29 cellular contexts compared by ENCODE assay signal in genomic region chr6:23212398-23212797, GRCh38.
"Had no signal": no experiment of that assay in that cellular context is flagged by ENCODE, and none has a peak within 500 bp of the region (broad histone marks: within the 10 kb centered on the region; RNA-seq: fewer than 3 reads in every experiment).

No MANE protein-coding gene starts in this region.

- H3K9me3 ChIP-seq: suprapubic skin, testis, thoracic aorta, thyroid gland, tibial artery, transverse colon, upper lobe of right lung, uterus, vagina had no signal

- H3K36me3 ChIP-seq: stomach, suprapubic skin, thoracic aorta, thyroid gland, tibial artery, tibial nerve, transverse colon, upper lobe of left lung, upper lobe of right lung, uterus, vagina had no signal

- H3K27ac ChIP-seq: stomach, suprapubic skin, testis, thoracic aorta, thyroid gland, tibial artery, tibial nerve, transverse colon, upper lobe of left lung, upper lobe of right lung, uterus, vagina had no signal

- H3K4me1 Mint-ChIP-seq: stimulated activated effector memory CD8-positive, alpha-beta T cell treated with anti-CD3 and anti-CD28 coated beads, Interleukin-12 subunit alpha, Interleukin-12 subunit beta, amount 100 ng/mL, for 72 hours; stimulated activated memory B cell treated with anti-CD40 and anti-IgM and Interleukin-4, amounts not matched to agents 10 μg/mL and 1 μg/mL and 100 μg/mL, for 72 hours; stimulated activated naive B cell treated with anti-CD40 and anti-IgM and Interleukin-4, amounts not matched to agents 10 μg/mL and 1 μg/mL and 100 μg/mL, for 72 hours; stimulated activated naive CD8-positive, alpha-beta T cell treated with anti-CD3 and anti-CD28 coated beads, Interleukin-15, amount 100 ng/mL, for 72 hours had no signal

- H3K4me3 ChIP-seq: stomach, suprapubic skin, testis, thoracic aorta, thyroid gland, tibial artery, tibial nerve, transverse colon, upper lobe of left lung, upper lobe of right lung, uterus, vagina had no signal

- H3K27ac Mint-ChIP-seq: stimulated activated effector memory CD8-positive, alpha-beta T cell treated with anti-CD3 and anti-CD28 coated beads, Interleukin-12 subunit alpha, Interleukin-12 subunit beta, amount 100 ng/mL, for 72 hours; stimulated activated memory B cell treated with anti-CD40 and anti-IgM and Interleukin-4, amounts not matched to agents 10 μg/mL and 1 μg/mL and 100 μg/mL, for 72 hours; stimulated activated naive B cell treated with anti-CD40 and anti-IgM and Interleukin-4, amounts not matched to agents 10 μg/mL and 1 μg/mL and 100 μg/mL, for 72 hours; stimulated activated naive CD8-positive, alpha-beta T cell treated with anti-CD3 and anti-CD28 coated beads, Interleukin-15, amount 100 ng/mL, for 72 hours; stimulated activated naive CD8-positive, alpha-beta T cell treated with anti-CD3 and anti-CD28 coated beads, Interleukin-15, Interleukin-2, amounts not matched to agents 100 ng/mL and 50 ng/mL, for 24 hours; type B pancreatic cell had no signal

- H3K36me3 Mint-ChIP-seq: stimulated activated effector memory CD8-positive, alpha-beta T cell treated with anti-CD3 and anti-CD28 coated beads, Interleukin-12 subunit alpha, Interleukin-12 subunit beta, amount 100 ng/mL, for 72 hours; stimulated activated memory B cell treated with anti-CD40 and anti-IgM and Interleukin-4, amounts not matched to agents 10 μg/mL and 1 μg/mL and 100 μg/mL, for 72 hours; stimulated activated naive B cell treated with anti-CD40 and anti-IgM and Interleukin-4, amounts not matched to agents 10 μg/mL and 1 μg/mL and 100 μg/mL, for 72 hours; type B pancreatic cell had no signal

- DNase-seq: stimulated activated CD4-positive, alpha-beta T cell treated with anti-CD3 and anti-CD28 coated beads, Interleukin-2, amount 100 ng/mL, for 48 hours; stimulated activated CD4-positive, alpha-beta T cell treated with anti-CD3 and anti-CD28 coated beads, Interleukin-4, amount 100 ng/mL, for 1 hour; stimulated activated CD4-positive, alpha-beta T cell treated with anti-CD3 and anti-CD28 coated beads, Interleukin-4, amount 100 ng/mL, for 24 hours; stimulated activated CD4-positive, alpha-beta T cell treated with anti-CD3 and anti-CD28 coated beads, Interleukin-4, amount 100 ng/mL, for 4 hours; stimulated activated CD8-positive, alpha-beta memory T cell treated with anti-CD3 and anti-CD28 coated beads, Interleukin-4, amount 100 ng/mL, for 48 hours; stimulated activated naive B cell treated with anti-CD40 and anti-IgM and Interleukin-4, amounts not matched to agents 10 μg/mL and 1 μg/mL and 100 μg/mL, for 72 hours; stimulated activated naive CD4-positive, alpha-beta T cell; stimulated activated naive CD4-positive, alpha-beta T cell treated with Interleukin-2 at 50 U/mL for 16 hours; stimulated activated naive CD8-positive, alpha-beta T cell treated with anti-CD3 and anti-CD28 coated beads, Interleukin-15, amount 100 ng/mL, for 72 hours; stimulated activated naive CD8-positive, alpha-beta T cell treated with anti-CD3 and anti-CD28 coated beads, Interleukin-15, Interleukin-2, amounts not matched to agents 100 U/mL and 50 U/mL, for 24 hours; stomach; substantia nigra; testis; thyroid gland; tibial artery; transverse colon; trophoblast cell; upper lobe of left lung; upper lobe of right lung; uterus had no signal

- FAIRE-seq: urothelium cell line had no signal

- H3K4me3 Mint-ChIP-seq: stimulated activated effector memory CD8-positive, alpha-beta T cell treated with anti-CD3 and anti-CD28 coated beads, Interleukin-12 subunit alpha, Interleukin-12 subunit beta, amount 100 ng/mL, for 72 hours; stimulated activated memory B cell treated with anti-CD40 and anti-IgM and Interleukin-4, amounts not matched to agents 10 μg/mL and 1 μg/mL and 100 μg/mL, for 72 hours; stimulated activated naive B cell treated with anti-CD40 and anti-IgM and Interleukin-4, amounts not matched to agents 10 μg/mL and 1 μg/mL and 100 μg/mL, for 72 hours; stimulated activated naive CD8-positive, alpha-beta T cell treated with anti-CD3 and anti-CD28 coated beads, Interleukin-15, amount 100 ng/mL, for 72 hours; stimulated activated naive CD8-positive, alpha-beta T cell treated with anti-CD3 and anti-CD28 coated beads, Interleukin-15, Interleukin-2, amounts not matched to agents 100 ng/mL and 50 ng/mL, for 24 hours; type B pancreatic cell had no signal

- H3K4me1 ChIP-seq: stomach, suprapubic skin, testis, thyroid gland, tibial artery, tibial nerve, transverse colon, upper lobe of left lung, upper lobe of right lung, uterus, vagina had no signal

- H3K27me3 ChIP-seq: stomach, suprapubic skin, testis, thyroid gland, tibial artery, tibial nerve, transverse colon, upper lobe of left lung, upper lobe of right lung, uterus, vagina had no signal

- H3K27me3 Mint-ChIP-seq: stimulated activated memory B cell treated with anti-CD40 and anti-IgM and Interleukin-4, amounts not matched to agents 10 μg/mL and 1 μg/mL and 100 μg/mL, for 72 hours; stimulated activated naive B cell treated with anti-CD40 and anti-IgM and Interleukin-4, amounts not matched to agents 10 μg/mL and 1 μg/mL and 100 μg/mL, for 72 hours; stimulated activated naive CD8-positive, alpha-beta T cell treated with anti-CD3 and anti-CD28 coated beads, Interleukin-15, amount 100 ng/mL, for 72 hours; stimulated activated naive CD8-positive, alpha-beta T cell treated with anti-CD3 and anti-CD28 coated beads, Interleukin-15, Interleukin-2, amounts not matched to agents 100 ng/mL and 50 ng/mL, for 24 hours; type B pancreatic cell had no signal

- ATAC-seq: stimulated activated effector memory CD8-positive, alpha-beta T cell treated with anti-CD3 and anti-CD28 coated beads, Interleukin-12 subunit alpha, Interleukin-12 subunit beta, amount 100 ng/mL, for 72 hours; stimulated activated memory B cell treated with anti-CD40 and anti-IgM and Interleukin-4, amounts not matched to agents 10 μg/mL and 1 μg/mL and 100 μg/mL, for 72 hours; stimulated activated naive B cell treated with anti-CD40 and anti-IgM and Interleukin-4, amounts not matched to agents 10 μg/mL and 1 μg/mL and 100 μg/mL, for 72 hours; stimulated activated naive CD8-positive, alpha-beta T cell treated with anti-CD3 and anti-CD28 coated beads, Interleukin-15, amount 100 ng/mL, for 72 hours; stimulated activated naive CD8-positive, alpha-beta T cell treated with anti-CD3 and anti-CD28 coated beads, Interleukin-15, Interleukin-2, amounts not matched to agents 100 U/mL and 50 U/mL, for 24 hours; upper lobe of right lung had no signal
